ENCODE assay signal across 15 cellular contexts in genomic region chr18:70426818-70427217, GRCh38.
DNase-seq lines count a peak whose midpoint lies in the region; ATAC-seq and TF ChIP-seq lines count a peak whose summit lies in the region.
"Had no signal": no experiment of that assay in that cellular context is flagged by ENCODE, and none has a peak within 500 bp of the region (broad histone marks: within the 10 kb centered on the region; RNA-seq: fewer than 3 reads in every experiment).

No MANE protein-coding gene starts in this region.

- no peak overlapping the region for H2BK20ac ChIP-seq in H9 (ENCODE audit: low read depth, low read length, poor library complexity, severe bottlenecking)

- no peaks in the 10 kb centered on the region; a peak in 1 of 7 replicates for H3K36me3 Mint-ChIP-seq in H9 (ENCODE audit: insufficient read depth in 1 of 3, low read depth in 3 of 3)
- H3K36me3 Mint-ChIP-seq: CD8-positive, alpha-beta memory T cell had no signal

- ATAC-seq in HG03025 (IDR thresholded peaks at IDR 0.05; ENCODE audit: low FRiP score, unreplicated experiment) = no peak
- ATAC-seq: GM23338, HepG2 had no signal

- H3K4me3 ChIP-seq in SK-N-SH (ENCODE audit: low read depth in 2 of 2, low read length in 1 of 2) = no peak overlapping the region
- H3K4me3 ChIP-seq: GM23338, HAP-1 had no signal

- H3K23ac ChIP-seq in H9 (ENCODE audit: insufficient read length, low read depth, low read length) = no peak overlapping the region

- TF ChIP-seq RAD21 in SK-N-SH (IDR thresholded peaks at IDR 0.05; ENCODE audit: low read length) = no peak

- H3K9ac ChIP-seq in H9 (ENCODE audit: extremely low read depth, insufficient read length, low read length) (no peak overlapping the region), SK-N-SH (no peak overlapping the region)

- no peaks in the 10 kb centered on the region for H3K9me3 Mint-ChIP-seq in H9
- H3K9me3 Mint-ChIP-seq: CD8-positive, alpha-beta memory T cell; GM23338 had no signal

- H4K8ac ChIP-seq in H9 (replicated peaks; ENCODE audit: insufficient read length, low read depth, low read length) = no peak overlapping the region

- H4K20me1 ChIP-seq in H9 (ENCODE audit: control insufficient read depth, insufficient read depth, insufficient read length) (no peaks in the 10 kb centered on the region), SK-N-SH (ENCODE audit: insufficient read depth) (no peaks in the 10 kb centered on the region)

- no peak for TF ChIP-seq EP300 in SK-N-SH (IDR thresholded peaks at IDR 0.05; ENCODE audit: borderline replicate concordance in 1 of 2, low read depth in 1 of 2, low read length in 1 of 2)

- no peaks in the 10 kb centered on the region for H3K27me3 Mint-ChIP-seq in H9 (ENCODE audit: low read depth)

- H4K91ac ChIP-seq in H9 (ENCODE audit: insufficient read length, low read depth, low read length) = no peak overlapping the region

- CTCF ChIA-PET in SK-N-SH (lab: Yijun Ruan, JAX) = interaction anchor here (1.6 to 2.5 kb wide), 3 partner anchors 12 to 231 kb away, joined by 5 to 7 read pairs (median 5); no protein-coding TSS in a partner anchor

- H3K27ac ChIP-seq in H9 (ENCODE audit: insufficient read length, low read depth, low read length) (no peak overlapping the region), SK-N-SH (ENCODE audit: low read depth in 2 of 2, low read length in 1 of 2) (no peak overlapping the region)

- H3K4me1 ChIP-seq in H9 (ENCODE audit: insufficient read depth, low read length) (peaks cover 3% of the 10 kb centered on the region; the same call in 1 of the 2 replicates), SK-N-SH (ENCODE audit: control insufficient read depth in 1 of 2, insufficient read depth in 2 of 2, low read depth in 1 of 2, low read length in 1 of 2) (peaks cover 7 to 9% of the 10 kb centered on the region in 2 experiments; a peak in 3 of 4 replicates)
- H3K4me1 ChIP-seq: HAP-1 had no signal

- peaks cover 10% of the 10 kb centered on the region for H3F3A ChIP-seq in SK-N-SH (replicated peaks; ENCODE audit: insufficient read depth)

- H3K18ac ChIP-seq in H9 (ENCODE audit: insufficient read length, low read depth, low read length) = no peak overlapping the region

- H2BK12ac ChIP-seq in H9 (ENCODE audit: insufficient read length, low read depth, low read length) = no peak overlapping the region

- no peak for DNase-seq in H9
- peak in 30 of 58 donors; percentile 6 to 75 (median 31) for DNase-seq in anterior cingulate cortex (lab: John Stamatoyannopoulos, UW)
- peak; percentile 15 for DNase-seq in middle frontal gyrus (ENCODE audit: extremely low spot score, low spot score)
- DNase-seq in NCI-H1417 (lab: John Stamatoyannopoulos, UW) = no peak
- no peak for DNase-seq in SK-N-SH
- DNase-seq in NCI-H345 treated with DMSO at 0.1 percent for 48 hours (lab: John Stamatoyannopoulos, UW; ENCODE audit: unreplicated experiment) = no peak
- DNase-seq: Caco-2; CD8-positive, alpha-beta memory T cell; DND-41; GDM1; HFFc6 had no signal

- H4K5ac ChIP-seq in H9 (ENCODE audit: insufficient read length, low read depth, low read length) = no peak overlapping the region

- H3K79me2 ChIP-seq in H9 (ENCODE audit: insufficient read depth, low read length) (no peaks in the 10 kb centered on the region), SK-N-SH (ENCODE audit: insufficient read depth) (no peaks in the 10 kb centered on the region)

- H3K4ac ChIP-seq in H9 (ENCODE audit: low read depth, low read length) = no peak overlapping the region

- H2AFZ ChIP-seq in H9 (ENCODE audit: low read length) = no peak overlapping the region
- no peak overlapping the region for H2AFZ ChIP-seq in SK-N-SH (ENCODE audit: low read depth)
- H2AFZ ChIP-seq: GM23338 had no signal

- H3K23me2 ChIP-seq in H9 (ENCODE audit: insufficient read length, low read depth, low read length, poor library complexity, severe bottlenecking) = no peaks in the 10 kb centered on the region

- no peaks in the 10 kb centered on the region for H3K79me1 ChIP-seq in H9 (ENCODE audit: insufficient read depth, low read depth, low read length, poor library complexity, severe bottlenecking)

- no peaks in the 10 kb centered on the region for H3K27me3 ChIP-seq in H9 (ENCODE audit: insufficient read depth, low read length)
- no peaks in the 10 kb centered on the region for H3K27me3 ChIP-seq in SK-N-SH (ENCODE audit: insufficient read depth)

- peaks cover 33% of the 10 kb centered on the region in 2 experiments for H3K4me1 Mint-ChIP-seq in H9
- H3K4me1 Mint-ChIP-seq: CD8-positive, alpha-beta memory T cell had no signal

- H3K56ac ChIP-seq in H9 (ENCODE audit: insufficient read length, low read depth, low read length) = no peak overlapping the region

- no CpG with 5 or more reads among the region's 9 CpGs for WGBS in H9 (ENCODE audit: extremely low coverage, insufficient read length, low lambda C conversion rate)
- 96% methylated on average over 8 of the region's 9 CpGs for WGBS in SK-N-SH (ENCODE audit: low lambda C conversion rate)

- H3K36me3 ChIP-seq in SK-N-SH (replicated peaks in 1 of 2; ENCODE audit: control insufficient read depth in 1 of 2, insufficient read depth in 2 of 2, low read length in 1 of 2) = no peaks in the 10 kb centered on the region
- H3K36me3 ChIP-seq: HAP-1 had no signal

- H3K4me2 ChIP-seq in H9 (ENCODE audit: insufficient read depth, insufficient read length, low read length) (no peak overlapping the region), SK-N-SH (no peak overlapping the region)
- H3K4me2 ChIP-seq: GM23338 had no signal

- H2BK15ac ChIP-seq in H9 (ENCODE audit: low read depth, low read length) = no peak overlapping the region

- no peak overlapping the region for H3K14ac ChIP-seq in H9 (ENCODE audit: insufficient read depth, low read length)

- H2BK120ac ChIP-seq in H9 (ENCODE audit: low read depth, low read length, poor library complexity, severe bottlenecking) = no peak overlapping the region

- no peaks in the 10 kb centered on the region for H3K9me2 ChIP-seq in SK-N-SH

- H2BK5ac ChIP-seq in H9 (ENCODE audit: insufficient read length, low read length) = no peak overlapping the region

- H3K27ac Mint-ChIP-seq in H9 = peak overlapping the region in 2 of 3 experiments; percentile 18 to 60; a peak in 2 of 7 replicates
- H3K27ac Mint-ChIP-seq: CD8-positive, alpha-beta memory T cell; GM23338; HFFc6 had no signal

- TF ChIP-seq CTCF in H9 (conservative IDR thresholded peaks at IDR 0.05) (no peak), SK-N-SH (IDR thresholded peaks at IDR 0.05) (no peak)

- no peak overlapping the region for H2AK5ac ChIP-seq in H9 (ENCODE audit: insufficient read length, low read length)

- no peak overlapping the region for H3T11ph ChIP-seq in H9 (ENCODE audit: low read length)

- H3K9me3 ChIP-seq in H9 (ENCODE audit: control insufficient read depth, low read depth, low read length) (no peaks in the 10 kb centered on the region), SK-N-SH (no peaks in the 10 kb centered on the region)
- H3K9me3 ChIP-seq: Caco-2, HAP-1 had no signal

- POLR2A ChIA-PET in SK-N-SH (lab: Yijun Ruan, JAX) = no interaction called here

- H3K4me3 Mint-ChIP-seq in H9 = no peak overlapping the region
- H3K4me3 Mint-ChIP-seq: CD8-positive, alpha-beta memory T cell; GM23338; HFFc6 had no signal

TF ChIP-seq in SK-N-SH, 30 proteins besides CTCF, POLR2A, EP300 and RAD21 (continues in another document):
- TF ChIP-seq RXRA (IDR thresholded peaks at IDR 0.05; ENCODE audit: borderline replicate concordance, low read depth) (no peak), MEF2A (IDR thresholded peaks at IDR 0.05; ENCODE audit: borderline replicate concordance, low read depth) (no peak), JUND (IDR thresholded peaks at IDR 0.05) (no peak), NFIC (IDR thresholded peaks at IDR 0.05; ENCODE audit: borderline replicate concordance) (no peak), REST (IDR thresholded peaks at IDR 0.05; ENCODE audit: low read depth, low read length) (no peak), FOXJ3 (CRISPR knock-in tag; IDR thresholded peaks at IDR 0.05) (no peak), POLR2AphosphoS5 (IDR thresholded peaks at IDR 0.05; ENCODE audit: low read depth, low read length) (no peak), MXI1 (IDR thresholded peaks at IDR 0.05; ENCODE audit: low read depth, low read length) (no peak), EZH2phosphoT487 (IDR thresholded peaks at IDR 0.05; ENCODE audit: borderline replicate concordance, low read depth) (no peak), IRF3 (IDR thresholded peaks at IDR 0.05; ENCODE audit: low read depth, low read length) (no peak)

Comparison
In these comparisons a context has a peak if more than half of its experiments do, and no peak if none do; other contexts are left out.
1. DNase-seq: peak in anterior cingulate cortex (30 of 58) and middle frontal gyrus (single experiment); none in H9 (single experiment), NCI-H1417 (0 of 3), SK-N-SH (single experiment) and NCI-H345 treated with DMSO at 0.1 percent for 48 hours (single experiment).